1 cellular context compared by ENCODE assay signal in genomic region chr2:9385841-9386240, GRCh38.
TF ChIP-seq lines count a peak whose summit lies in the region.

No MANE protein-coding gene starts in this region.

TF ChIP-seq in HepG2, 621 proteins besides CTCF, POLR2A, EP300 and RAD21:
- TF ChIP-seq RAD51 (IDR thresholded peaks at IDR 0.05; ENCODE audit: borderline replicate concordance): no peak
- 0 out of 2 replicates have a peak, but pooled peaks have one; percentile 20 for TF ChIP-seq CENPBD1 (CRISPR knock-in tag; IDR thresholded peaks at IDR 0.05; ENCODE audit: borderline replicate concordance, low read depth)
- TF ChIP-seq TEAD3 (CRISPR knock-in tag; optimal IDR thresholded peaks at IDR 0.05; ENCODE audit: borderline replicate concordance): peak; percentile 70
- no peak for TF ChIP-seq ZNF350 (CRISPR knock-in tag; IDR thresholded peaks at IDR 0.05; ENCODE audit: borderline replicate concordance, low read depth)
- TF ChIP-seq, protein P1, sequence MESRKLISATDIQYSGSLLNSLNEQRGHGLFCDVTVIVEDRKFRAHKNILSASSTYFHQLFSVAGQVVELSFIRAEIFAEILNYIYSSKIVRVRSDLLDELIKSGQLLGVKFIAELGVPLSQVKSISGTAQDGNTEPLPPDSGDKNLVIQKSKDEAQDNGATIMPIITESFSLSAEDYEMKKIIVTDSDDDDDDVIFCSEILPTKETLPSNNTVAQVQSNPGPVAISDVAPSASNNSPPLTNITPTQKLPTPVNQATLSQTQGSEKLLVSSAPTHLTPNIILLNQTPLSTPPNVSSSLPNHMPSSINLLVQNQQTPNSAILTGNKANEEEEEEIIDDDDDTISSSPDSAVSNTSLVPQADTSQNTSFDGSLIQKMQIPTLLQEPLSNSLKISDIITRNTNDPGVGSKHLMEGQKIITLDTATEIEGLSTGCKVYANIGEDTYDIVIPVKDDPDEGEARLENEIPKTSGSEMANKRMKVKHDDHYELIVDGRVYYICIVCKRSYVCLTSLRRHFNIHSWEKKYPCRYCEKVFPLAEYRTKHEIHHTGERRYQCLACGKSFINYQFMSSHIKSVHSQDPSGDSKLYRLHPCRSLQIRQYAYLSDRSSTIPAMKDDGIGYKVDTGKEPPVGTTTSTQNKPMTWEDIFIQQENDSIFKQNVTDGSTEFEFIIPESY (CRISPR knock-in tag; IDR thresholded peaks at IDR 0.05): peak; percentile 35; the same call in 1 of the 2 replicates
